In genomic region chr5:172559004-172559932, GRCh38 we compare ENCODE assay signal across 8 cellular contexts.
DNase-seq lines count a peak whose midpoint lies in the region; ATAC-seq and TF ChIP-seq lines count a peak whose summit lies in the region.

No MANE protein-coding gene starts in this region.

- POLR2A ChIA-PET in GM10248 (lab: Yijun Ruan, JAX): no interaction called here

- peaks cover 58% of the 10 kb centered on the region for H3K27me3 Mint-ChIP-seq in HFFc6 (ENCODE audit: insufficient read depth)

- no peak overlapping the region for H3K27ac Mint-ChIP-seq in HFFc6

- TF ChIP-seq POLR2A in body of pancreas (IDR thresholded peaks at IDR 0.05) (no peak), testis (IDR thresholded peaks at IDR 0.05) (no peak)

- H3K9me3 Mint-ChIP-seq in HFFc6: no peaks in the 10 kb centered on the region

- ATAC-seq in body of pancreas: peak; percentile 37
- no peak for ATAC-seq in GM18868 (IDR thresholded peaks at IDR 0.05; ENCODE audit: unreplicated experiment)

- H3K27ac ChIP-seq in body of pancreas (peak overlapping the region in 1 of 4 donors; percentile 6), testis (peak overlapping the region; percentile 5 to 80)

- CTCF ChIA-PET in GM10248 (lab: Yijun Ruan, JAX): no interaction called here

- H3K36me3 ChIP-seq in body of pancreas (replicated peaks in 1 of 2; ENCODE audit: insufficient read depth in 1 of 2, low read depth in 2 of 2) (no peaks in the 10 kb centered on the region), kidney epithelial cell (ENCODE audit: control insufficient read depth, insufficient read depth, low read length) (no peaks in the 10 kb centered on the region), testis (ENCODE audit: low read depth, missing control alignments) (no peaks in the 10 kb centered on the region)

- H3K36me3 Mint-ChIP-seq in HFFc6 (ENCODE audit: low read depth): no peaks in the 10 kb centered on the region

- peak overlapping the region; percentile 65 for H3K4me3 Mint-ChIP-seq in HFFc6

- H3K27me3 ChIP-seq in body of pancreas (no peaks in the 10 kb centered on the region), kidney epithelial cell (ENCODE audit: control insufficient read depth, insufficient read depth, low read length) (peaks cover 25% of the 10 kb centered on the region), testis (no peaks in the 10 kb centered on the region)

- no peaks in the 10 kb centered on the region for H3K9me3 ChIP-seq in body of pancreas
- H3K9me3 ChIP-seq in testis: no peaks in the 10 kb centered on the region

- TF ChIP-seq CTCF in HFFc6 (IDR thresholded peaks at IDR 0.05) (no peak), body of pancreas (IDR thresholded peaks at IDR 0.05) (no peak), kidney epithelial cell (IDR thresholded peaks at IDR 0.05; ENCODE audit: insufficient read depth, low read length, poor library complexity, severe bottlenecking) (no peak), testis (IDR thresholded peaks at IDR 0.05) (no peak), GM10248 (IDR thresholded peaks at IDR 0.05; ENCODE audit: control extremely low read depth, extremely low read depth, low read depth, missing control alignments) (no peak)

- peak; percentile 90 for DNase-seq in HFFc6
- DNase-seq in body of pancreas: peak in 3 of 4 donors; percentile 21 to 40 (median 27)
- DNase-seq in kidney epithelial cell (ENCODE audit: low read depth): peak; percentile 77
- DNase-seq in testis: peak; percentile 81
- DNase-seq in RPMI8226: no peak
- DNase-seq in midbrain (lab: John Stamatoyannopoulos, UW): no peak
- no peak for DNase-seq in GM10248 (ENCODE audit: extremely low spot score)

- WGBS in body of pancreas, 2 donors: 78 to 85% methylated on average over 19 to 23 of the region's 23 CpGs
- WGBS in testis, 2 donors: 27 to 45% methylated on average over 22 to 23 of the region's 23 CpGs

- H3K4me1 Mint-ChIP-seq in HFFc6 (ENCODE audit: low read depth): peaks cover 31% of the 10 kb centered on the region

- intact Hi-C loops in body of pancreas (cut with DNase I) (no loop called here), testis (cut with DNase I; ENCODE audit: low total_unique reads) (no loop called here)

- H3K4me3 ChIP-seq in body of pancreas: no peak overlapping the region
- H3K4me3 ChIP-seq in kidney epithelial cell (ENCODE audit: low read depth, low read length): no peak overlapping the region
- H3K4me3 ChIP-seq in testis: peak overlapping the region; percentile 39 to 43

- peaks cover 6% of the 10 kb centered on the region for H3K4me1 ChIP-seq in body of pancreas
- peaks cover 23% of the 10 kb centered on the region for H3K4me1 ChIP-seq in testis

Comparison
In these comparisons a context has a peak if more than half of its experiments do, and no peak if none do; other contexts are left out.
1. DNase-seq: peak in HFFc6 (single experiment), body of pancreas (3 of 4), kidney epithelial cell (single experiment) and testis (single experiment); none in RPMI8226 (single experiment), midbrain (single experiment) and GM10248 (single experiment).
2. H3K4me3 ChIP-seq: peak in testis (2 of 2); none in body of pancreas (0 of 2) and kidney epithelial cell (single experiment).